In the genomic region with DNA sequence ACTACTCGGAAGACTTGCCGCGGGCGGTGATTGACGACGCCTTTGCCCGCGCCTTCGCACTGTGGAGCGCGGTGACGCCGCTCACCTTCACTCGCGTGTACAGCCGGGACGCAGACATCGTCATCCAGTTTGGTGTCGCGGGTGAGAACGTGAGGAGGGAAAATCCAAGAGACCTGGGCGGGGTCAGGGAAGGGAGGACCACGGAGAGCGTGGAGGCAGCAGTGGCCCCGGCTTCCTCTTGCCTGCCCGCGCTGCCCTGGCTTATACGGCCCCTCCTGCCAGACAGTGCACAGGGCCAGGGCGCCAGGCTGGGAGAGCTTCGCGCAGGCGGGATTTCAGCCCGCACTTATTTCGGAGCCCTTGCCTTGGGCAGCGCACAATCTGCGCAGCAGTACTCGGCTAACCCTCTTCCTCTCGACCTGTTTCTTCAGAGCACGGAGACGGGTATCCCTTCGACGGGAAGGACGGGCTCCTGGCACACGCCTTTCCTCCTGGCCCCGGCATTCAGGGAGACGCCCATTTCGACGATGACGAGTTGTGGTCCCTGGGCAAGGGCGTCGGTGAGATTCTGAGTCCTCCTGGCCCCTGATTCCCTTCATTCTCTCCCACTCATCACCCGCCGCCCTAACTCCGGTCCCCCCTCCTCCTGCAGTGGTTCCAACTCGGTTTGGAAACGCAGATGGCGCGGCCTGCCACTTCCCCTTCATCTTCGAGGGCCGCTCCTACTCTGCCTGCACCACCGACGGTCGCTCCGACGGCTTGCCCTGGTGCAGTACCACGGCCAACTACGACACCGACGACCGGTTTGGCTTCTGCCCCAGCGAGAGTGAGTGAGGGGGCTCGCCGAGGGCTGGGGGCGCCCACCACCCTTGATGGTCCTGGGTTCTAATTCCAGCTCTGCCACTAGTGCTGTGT, we compare ENCODE assay signal across 1 cellular context.
TF ChIP-seq lines count a peak whose summit lies in the region.

No MANE protein-coding gene starts in this region.

TF ChIP-seq in H1, 55 proteins besides CTCF, POLR2A, EP300 and RAD21 (continued from another document):
- TF ChIP-seq SP1 (IDR thresholded peaks at IDR 0.05; ENCODE audit: low read depth, low read length) (no peak), BRCA1 (IDR thresholded peaks at IDR 0.05; ENCODE audit: low read depth, low read length) (no peak), JUN (IDR thresholded peaks at IDR 0.05; ENCODE audit: low read depth, low read length) (no peak), CEBPB (IDR thresholded peaks at IDR 0.05; ENCODE audit: low read depth, low read length) (no peak), CBX5 (IDR thresholded peaks at IDR 0.05; ENCODE audit: low read depth, low read length) (no peak), KDM4A (IDR thresholded peaks at IDR 0.05; ENCODE audit: low read depth, low read length, severe bottlenecking) (no peak)
